Comparison of ENCODE assay signal across 8 cellular contexts in genomic region chr3:50340404-50341329, GRCh38. TPM values are rescaled to one million over a fixed set of nuclear protein-coding genes. Genes with fewer than 3 reads are reported as not detected.
DNase-seq lines count a peak whose midpoint lies in the region; ATAC-seq and TF ChIP-seq lines count a peak whose summit lies in the region.

RASSF1 (minus strand) TSS chr3:50340836; CDS start chr3:50340805, 31 bp downstream.

- H3K27ac Mint-ChIP-seq in nephron = peak within 1 kb of the TSS; percentile 60 to 96 (median 86)

- H3K36me3 ChIP-seq in GM06990 (ENCODE audit: control insufficient read depth, insufficient read depth, low read length) (no peaks in the 10 kb centered on the region), MG63 (peaks cover 13% of the 10 kb centered on the region), esophagus squamous epithelium (no peaks in the 10 kb centered on the region), tibial nerve (no peaks in the 10 kb centered on the region)

- H3K9me3 Mint-ChIP-seq in nephron = no peaks in the 10 kb centered on the region

- H3K9me3 ChIP-seq in MG63 = no peaks in the 10 kb centered on the region
- no peaks in the 10 kb centered on the region for H3K9me3 ChIP-seq in esophagus squamous epithelium
- no peaks in the 10 kb centered on the region for H3K9me3 ChIP-seq in tibial nerve

- TF ChIP-seq POLR2A in esophagus squamous epithelium (IDR thresholded peaks at IDR 0.05) = peak in 3 of 4 donors; percentile 43 to 92 (median 72)
- TF ChIP-seq POLR2A in tibial nerve (IDR thresholded peaks at IDR 0.05) = peak; percentile 67 to 91

- intact Hi-C loops in esophagus squamous epithelium (cut with DNase I) = no loop called here

- no peak for ATAC-seq in HG03159 (IDR thresholded peaks at IDR 0.05; ENCODE audit: unreplicated experiment)
- no peak for ATAC-seq in HG03521 (IDR thresholded peaks at IDR 0.05; ENCODE audit: unreplicated experiment)

- 7 to 37% methylated on average over 3 to 7 of the region's 90 CpGs for WGBS in esophagus squamous epithelium, 2 donors
- WGBS in tibial nerve, 2 donors = 3 to 4% methylated on average over 47 to 58 of the region's 90 CpGs

- peaks cover 56% of the 10 kb centered on the region for H3K27me3 Mint-ChIP-seq in nephron (ENCODE audit: low read depth)

- H3K4me3 ChIP-seq in GM06990 (replicated peaks; ENCODE audit: low read depth, low read length) (peak within 1 kb of the TSS; percentile 93), MG63 (peak within 1 kb of the TSS; percentile 50), esophagus squamous epithelium (peak within 1 kb of the TSS; percentile 35 to 80 (median 58)), tibial nerve (peak within 1 kb of the TSS; percentile 47 to 68 (median 60))

- H3K4me1 Mint-ChIP-seq in nephron = peaks cover 34% of the 10 kb centered on the region

- TF ChIP-seq CTCF in GM06990 (IDR thresholded peaks at IDR 0.05; ENCODE audit: insufficient read depth, low read length, poor library complexity, severe bottlenecking) (no peak), esophagus squamous epithelium (IDR thresholded peaks at IDR 0.05) (no peak), nephron (IDR thresholded peaks at IDR 0.05; ENCODE audit: unreplicated experiment in 3 of 3) (no peak), tibial nerve (IDR thresholded peaks at IDR 0.05) (no peak)

- TF ChIP-seq EP300 in tibial nerve (IDR thresholded peaks at IDR 0.05) = peak in 1 of 2 donors; percentile 70

- no peaks in the 10 kb centered on the region for H3K36me3 Mint-ChIP-seq in nephron (ENCODE audit: low read depth)

- H3K4me1 ChIP-seq in esophagus squamous epithelium (peaks cover 50 to 79% (median 50%) of the 10 kb centered on the region in 3 donors), tibial nerve (peaks cover 0 to 67% (median 38%) of the 10 kb centered on the region in 4 donors)

- H3K27me3 ChIP-seq in GM06990 (replicated peaks; ENCODE audit: control insufficient read depth, insufficient read depth, low read length) (no peaks in the 10 kb centered on the region), MG63 (no peaks in the 10 kb centered on the region), esophagus squamous epithelium (no peaks in the 10 kb centered on the region), tibial nerve (no peaks in the 10 kb centered on the region)

- H3K4me3 Mint-ChIP-seq in nephron = peak within 1 kb of the TSS; percentile 81 to 94 (median 89)

- peak; percentile 86 for DNase-seq in GM06990 (ENCODE audit: extremely low read depth, insufficient read length)
- DNase-seq in MG63 = peak; percentile 78
- peak; percentile 67 for DNase-seq in activated T-cell treated with anti-CD3 and anti-CD28 coated beads for 24 hours (ENCODE audit: low read depth)
- DNase-seq in esophagus squamous epithelium (lab: John Stamatoyannopoulos, UW) = no peak
- DNase-seq in tibial nerve (ENCODE audit: low spot score in 2 of 2) = peak; percentile 71 to 76

- H3K27ac ChIP-seq in esophagus squamous epithelium (peak within 1 kb of the TSS; percentile 77 to 99 (median 95)), tibial nerve (peak within 1 kb of the TSS; percentile 63 to 100 (median 98))

RNA-seq across cellular contexts. Expression of gene RASSF1, which starts in this region (rescaled TPM):
- 17.5 and 42.0 TPM in 2 replicates for total RNA-seq in MG63 (2014; rRNA removed; shearing (Covaris generic); ENCODE audit: low replicate concordance)
- total RNA-seq in esophagus squamous epithelium = 10 to 100 TPM; 11.9 to 31.7 (median 24.9) TPM
- total RNA-seq in tibial nerve = 10 to 100 TPM; 77.4 to 99.0 (median 82.6) TPM
